Comparison of ENCODE assay signal across 11 cellular contexts in genomic region chr19:3977242-3978143, GRCh38. TPM values are rescaled to one million over a fixed set of nuclear protein-coding genes. Genes with fewer than 3 reads are reported as not detected.
DNase-seq lines count a peak whose midpoint lies in the region; ATAC-seq, FAIRE-seq and TF ChIP-seq lines count a peak whose summit lies in the region.
"Had no signal": no experiment of that assay in that cellular context is flagged by ENCODE, and none has a peak within 500 bp of the region (broad histone marks: within the 10 kb centered on the region; RNA-seq: fewer than 3 reads in every experiment).

No MANE protein-coding gene starts in this region.

- H3K36me3 ChIP-seq in HepG2 (replicated peaks in 1 of 2; ENCODE audit: control insufficient read depth in 1 of 2, insufficient read depth in 2 of 2, low read length in 2 of 2), result peaks cover 58 to 66% of the 10 kb centered on the region in 2 experiments

- no peak overlapping the region for H3K4me3 Mint-ChIP-seq in activated naive CD8-positive, alpha-beta T cell

- no peaks in the 10 kb centered on the region for H3K27me3 Mint-ChIP-seq in activated naive CD8-positive, alpha-beta T cell
- H3K27me3 Mint-ChIP-seq: brain had no signal

- ATAC-seq in HepG2, result peak; percentile 33
- ATAC-seq in GM21367 (IDR thresholded peaks at IDR 0.05; ENCODE audit: unreplicated experiment), result no peak

- no peak overlapping the region for H3K4me3 ChIP-seq in HepG2 (replicated peaks in 1 of 3; ENCODE audit: insufficient read depth in 1 of 3, low read depth in 2 of 3, low read length in 3 of 3)
- no peak overlapping the region for H3K4me3 ChIP-seq in foreskin fibroblast (ENCODE audit: low read depth in 1 of 2, low read length in 2 of 2)
- no peak overlapping the region for H3K4me3 ChIP-seq in coronary artery
- H3K4me3 ChIP-seq: MG63 had no signal

- 97% methylated on average over 33 of the region's 59 CpGs for WGBS in HepG2 (ENCODE audit: low lambda C conversion rate)

- TF ChIP-seq EP300 in HepG2 (IDR thresholded peaks at IDR 0.05; ENCODE audit: low read depth in 2 of 2, low read length in 2 of 2) (no peak), HepG2 (CRISPR knock-in tag; IDR thresholded peaks at IDR 0.05; ENCODE audit: borderline replicate concordance) (no peak)

- no peak overlapping the region for H3K9ac ChIP-seq in HepG2 (ENCODE audit: insufficient read depth, low read depth, low read length)

- TF ChIP-seq CTCF in 22Rv1 (IDR thresholded peaks at IDR 0.05) (no peak), GM12872 (IDR thresholded peaks at IDR 0.05; ENCODE audit: insufficient read depth, low read depth, low read length) (peak; percentile 30; the same call in 1 of the 3 replicates), HepG2 (CRISPR knock-in tag; IDR thresholded peaks at IDR 0.05) (peak; percentile 11; the same call in 1 of the 2 replicates), foreskin fibroblast (IDR thresholded peaks at IDR 0.05; ENCODE audit: low read depth, low read length) (no peak), coronary artery (IDR thresholded peaks at IDR 0.05) (no peak)

- no peak for DNase-seq in HepG2 (ENCODE audit: low spot score)
- no peak for DNase-seq in foreskin fibroblast
- no peak for DNase-seq in SKM-1 (lab: John Stamatoyannopoulos, UW; ENCODE audit: unreplicated experiment)
- DNase-seq in coronary artery (ENCODE audit: low spot score), result no peak
- DNase-seq: activated CD4-positive, CD25-positive, alpha-beta regulatory T cell; MG63 had no signal

- H3K9me3 Mint-ChIP-seq in activated naive CD8-positive, alpha-beta T cell (ENCODE audit: low read depth), result no peaks in the 10 kb centered on the region
- H3K9me3 Mint-ChIP-seq: brain had no signal

- no peaks in the 10 kb centered on the region for H3K36me3 Mint-ChIP-seq in activated naive CD8-positive, alpha-beta T cell

- TF ChIP-seq RAD21 in HepG2 (CRISPR knock-in tag; IDR thresholded peaks at IDR 0.05), result no peak

- peak overlapping the region; percentile 15; the same call in 1 of the 2 replicates for H3K27ac ChIP-seq in 22Rv1
- no peak overlapping the region for H3K27ac ChIP-seq in HepG2 (ENCODE audit: extremely low read length, insufficient read depth, low read length)
- H3K27ac ChIP-seq in coronary artery, result no peak overlapping the region

- intact Hi-C loops in HepG2 (cut with micrococcal nuclease; ENCODE audit: unreplicated experiment), result no loop called here

- FAIRE-seq in HepG2 (lab: Jason Lieb, UNC), result no peak

- H3K27me3 ChIP-seq in HepG2 (ENCODE audit: control insufficient read depth in 1 of 2, insufficient read depth in 2 of 2, low read length in 2 of 2), result no peaks in the 10 kb centered on the region
- H3K27me3 ChIP-seq: MG63 had no signal

- H2AFZ ChIP-seq in HepG2 (ENCODE audit: low read length), result no peak overlapping the region

- POLR2A ChIA-PET in HepG2 (lab: Yijun Ruan, JAX), result interaction anchor here (2.0 to 2.8 kb wide), 2 partner anchors 8 kb away, joined by 12 to 15 read pairs; partner anchors contain the start of gene EEF2

- in situ Hi-C loops in HepG2 (cut with HindIII; ENCODE audit: extremely low pct_ligation_motif_present, low pct_unique_long_range_greater_than_20kb), result no loop called here

- peaks cover 24% of the 10 kb centered on the region for H3K4me1 Mint-ChIP-seq in activated naive CD8-positive, alpha-beta T cell (ENCODE audit: low read depth)

- TF ChIP-seq POLR2A in HepG2 (IDR thresholded peaks at IDR 0.05; ENCODE audit: insufficient read depth in 1 of 2, low read depth in 2 of 2, low read length in 2 of 2), result no peak; a peak in 2 of 4 replicates

- no peak overlapping the region for H3K4me2 ChIP-seq in HepG2 (ENCODE audit: low read depth, low read length)

- H3K4me1 ChIP-seq in HepG2 (ENCODE audit: insufficient read depth, low read length), result peaks cover 19% of the 10 kb centered on the region

- CTCF ChIA-PET in HepG2 (lab: Yijun Ruan, JAX; ENCODE audit: low intra/inter-chr PET ratio, low total read pairs), result no interaction called here

- H3K9me3 ChIP-seq in HepG2 (ENCODE audit: low read length), result no peaks in the 10 kb centered on the region
- H3K9me3 ChIP-seq: MG63 had no signal

- peaks cover 22% of the 10 kb centered on the region for H3K79me2 ChIP-seq in HepG2 (ENCODE audit: insufficient read depth, low read length)

- no TSS peak for BruUV-seq in HepG2 (replicated peaks; lab: Mats Ljungman, UMichigan)

- peaks cover 70% of the 10 kb centered on the region for H4K20me1 ChIP-seq in HepG2 (ENCODE audit: insufficient read depth, low read length)

- peak overlapping the region; percentile 66 for H3K27ac Mint-ChIP-seq in activated naive CD8-positive, alpha-beta T cell
- H3K27ac Mint-ChIP-seq: brain had no signal

RNA-seq across cellular contexts. Expression of gene DAPK3, which starts 6.6 kb away (rescaled TPM):
- total RNA-seq in HepG2 (2016; rRNA removed; fragmentation: Illumina TruSeq; extraction: Trizol), result 22.0 and 30.5 TPM in 2 replicates
- total RNA-seq in HepG2 (2016; cell fraction: cytosol; rRNA removed; fragmentation: Illumina TruSeq; extraction: Trizol; ENCODE audit: low read depth), result 5.0 and 5.5 TPM in 2 replicates
- 18.7 and 32.5 TPM in 2 replicates for total RNA-seq in HepG2 (2016; cell fraction: insoluble cytoplasmic fraction; rRNA removed; fragmentation: Illumina TruSeq; extraction: Trizol)
- total RNA-seq in HepG2 (2016; cell fraction: membrane; rRNA removed; fragmentation: Illumina TruSeq; extraction: Trizol), result 9.6 and 13.4 TPM in 2 replicates
- 20.1 and 21.1 TPM in 2 replicates for total RNA-seq in HepG2 (2016; cell fraction: nucleus; rRNA removed; fragmentation: Illumina TruSeq; extraction: Trizol)
- polyA plus RNA-seq in HepG2 (2011; rRNA removed), result 37.3 and 51.9 TPM in 2 replicates
- polyA plus RNA-seq in HepG2 (2011; cell fraction: cytosol; rRNA removed), result 36.9 and 42.7 TPM in 2 replicates
- 102 and 107 TPM in 2 replicates for polyA plus RNA-seq in HepG2 (2011; cell fraction: nucleus; rRNA removed)
- 20.1 and 33.8 TPM in 2 replicates for polyA plus RNA-seq in HepG2 (2012)
- 2.6 and 2.9 TPM in 2 replicates for polyA plus RNA-seq in HepG2 (2016; cell fraction: cytosol; fragmentation: Illumina TruSeq; extraction: Trizol; ENCODE audit: low read depth)
- polyA plus RNA-seq in HepG2 (2016; cell fraction: insoluble cytoplasmic fraction; fragmentation: Illumina TruSeq; extraction: Trizol; ENCODE audit: low read depth), result 20.1 and 23.6 TPM in 2 replicates
- polyA plus RNA-seq in HepG2 (2016; cell fraction: membrane; fragmentation: Illumina TruSeq; extraction: Trizol; ENCODE audit: low read depth), result 5.9 and 6.0 TPM in 2 replicates
- 45.3 and 46.8 TPM in 2 replicates for polyA plus RNA-seq in HepG2 (2016; cell fraction: nucleus; fragmentation: Illumina TruSeq; extraction: Trizol; ENCODE audit: insufficient read depth, low read depth)
- 44.0 and 66.3 TPM in 2 replicates for polyA minus RNA-seq in HepG2 (2011; rRNA and poly(A)+ RNA removed; ENCODE audit: low replicate concordance)
- polyA minus RNA-seq in HepG2 (2011; cell fraction: cytosol; rRNA and poly(A)+ RNA removed), result 15.7 and 22.0 TPM in 2 replicates
- 24.7 and 27.2 TPM in 2 replicates for polyA minus RNA-seq in HepG2 (2011; cell fraction: nucleus; rRNA and poly(A)+ RNA removed)

RNA-seq across cellular contexts. Expression of gene EEF2, which starts 7.8 kb away (rescaled TPM):
- total RNA-seq in HepG2 (2016; rRNA removed; fragmentation: Illumina TruSeq; extraction: Trizol), result 1,722 and 1,777 TPM in 2 replicates
- 663 and 837 TPM in 2 replicates for total RNA-seq in HepG2 (2016; cell fraction: cytosol; rRNA removed; fragmentation: Illumina TruSeq; extraction: Trizol; ENCODE audit: low read depth)
- total RNA-seq in HepG2 (2016; cell fraction: insoluble cytoplasmic fraction; rRNA removed; fragmentation: Illumina TruSeq; extraction: Trizol), result 1,312 and 1,845 TPM in 2 replicates
- 2,334 and 2,783 TPM in 2 replicates for total RNA-seq in HepG2 (2016; cell fraction: membrane; rRNA removed; fragmentation: Illumina TruSeq; extraction: Trizol)
- total RNA-seq in HepG2 (2016; cell fraction: nucleus; rRNA removed; fragmentation: Illumina TruSeq; extraction: Trizol), result 709 and 773 TPM in 2 replicates
- polyA plus RNA-seq in HepG2 (2011; rRNA removed), result 1,441 and 1,465 TPM in 2 replicates
- 1,619 and 2,301 TPM in 2 replicates for polyA plus RNA-seq in HepG2 (2011; cell fraction: cytosol; rRNA removed)
- polyA plus RNA-seq in HepG2 (2011; cell fraction: nucleus; rRNA removed), result 945 and 1,058 TPM in 2 replicates
- 2,825 and 3,817 TPM in 2 replicates for polyA plus RNA-seq in HepG2 (2012)
- polyA plus RNA-seq in HepG2 (2016; cell fraction: cytosol; fragmentation: Illumina TruSeq; extraction: Trizol; ENCODE audit: low read depth), result 660 and 778 TPM in 2 replicates
- polyA plus RNA-seq in HepG2 (2016; cell fraction: insoluble cytoplasmic fraction; fragmentation: Illumina TruSeq; extraction: Trizol; ENCODE audit: low read depth), result 1,198 and 1,548 TPM in 2 replicates
- polyA plus RNA-seq in HepG2 (2016; cell fraction: membrane; fragmentation: Illumina TruSeq; extraction: Trizol; ENCODE audit: low read depth), result 1,837 and 2,206 TPM in 2 replicates
- polyA plus RNA-seq in HepG2 (2016; cell fraction: nucleus; fragmentation: Illumina TruSeq; extraction: Trizol; ENCODE audit: insufficient read depth, low read depth), result 1,012 and 1,080 TPM in 2 replicates
- 1,462 and 3,209 TPM in 2 replicates for polyA minus RNA-seq in HepG2 (2011; rRNA and poly(A)+ RNA removed; ENCODE audit: low replicate concordance)
- polyA minus RNA-seq in HepG2 (2011; cell fraction: cytosol; rRNA and poly(A)+ RNA removed), result 1,805 and 1,823 TPM in 2 replicates
- 434 and 615 TPM in 2 replicates for polyA minus RNA-seq in HepG2 (2011; cell fraction: nucleus; rRNA and poly(A)+ RNA removed)

RNA-seq across cellular contexts. Expression of gene PIAS4, which starts 30.0 kb away (rescaled TPM):
- 20.1 and 22.4 TPM in 2 replicates for total RNA-seq in HepG2 (2016; rRNA removed; fragmentation: Illumina TruSeq; extraction: Trizol)
- 4.3 and 5.1 TPM in 2 replicates for total RNA-seq in HepG2 (2016; cell fraction: cytosol; rRNA removed; fragmentation: Illumina TruSeq; extraction: Trizol; ENCODE audit: low read depth)
- 16.7 and 23.3 TPM in 2 replicates for total RNA-seq in HepG2 (2016; cell fraction: insoluble cytoplasmic fraction; rRNA removed; fragmentation: Illumina TruSeq; extraction: Trizol)
- total RNA-seq in HepG2 (2016; cell fraction: membrane; rRNA removed; fragmentation: Illumina TruSeq; extraction: Trizol), result 9.8 and 11.2 TPM in 2 replicates
- total RNA-seq in HepG2 (2016; cell fraction: nucleus; rRNA removed; fragmentation: Illumina TruSeq; extraction: Trizol), result 9.7 and 15.2 TPM in 2 replicates
- 8.7 and 9.0 TPM in 2 replicates for polyA plus RNA-seq in HepG2 (2011; rRNA removed)
- 11.2 and 43.1 TPM in 2 replicates for polyA plus RNA-seq in HepG2 (2011; cell fraction: cytosol; rRNA removed)
- polyA plus RNA-seq in HepG2 (2011; cell fraction: nucleus; rRNA removed), result 22.4 and 27.4 TPM in 2 replicates
- 19.1 and 20.7 TPM in 2 replicates for polyA plus RNA-seq in HepG2 (2012)
- 3.3 and 3.5 TPM in 2 replicates for polyA plus RNA-seq in HepG2 (2016; cell fraction: cytosol; fragmentation: Illumina TruSeq; extraction: Trizol; ENCODE audit: low read depth)
- 18.2 and 33.3 TPM in 2 replicates for polyA plus RNA-seq in HepG2 (2016; cell fraction: insoluble cytoplasmic fraction; fragmentation: Illumina TruSeq; extraction: Trizol; ENCODE audit: low read depth)
- 5.6 and 5.9 TPM in 2 replicates for polyA plus RNA-seq in HepG2 (2016; cell fraction: membrane; fragmentation: Illumina TruSeq; extraction: Trizol; ENCODE audit: low read depth)
- 36.3 and 39.1 TPM in 2 replicates for polyA plus RNA-seq in HepG2 (2016; cell fraction: nucleus; fragmentation: Illumina TruSeq; extraction: Trizol; ENCODE audit: insufficient read depth, low read depth)
- polyA minus RNA-seq in HepG2 (2011; rRNA and poly(A)+ RNA removed; ENCODE audit: low replicate concordance), result 12.2 and 13.9 TPM in 2 replicates
- polyA minus RNA-seq in HepG2 (2011; cell fraction: cytosol; rRNA and poly(A)+ RNA removed), result 5.1 and 7.7 TPM in 2 replicates
- polyA minus RNA-seq in HepG2 (2011; cell fraction: nucleus; rRNA and poly(A)+ RNA removed), result 14.5 and 15.1 TPM in 2 replicates

RNA-seq across cellular contexts. Expression of gene NMRK2, which starts 44.6 kb away (rescaled TPM):
- total RNA-seq in HepG2 (2016; rRNA removed; fragmentation: Illumina TruSeq; extraction: Trizol), result not detected in 2 replicates
- not detected in 2 replicates for total RNA-seq in HepG2 (2016; cell fraction: cytosol; rRNA removed; fragmentation: Illumina TruSeq; extraction: Trizol; ENCODE audit: low read depth)
- total RNA-seq in HepG2 (2016; cell fraction: insoluble cytoplasmic fraction; rRNA removed; fragmentation: Illumina TruSeq; extraction: Trizol), result not detected in 2 replicates
- total RNA-seq in HepG2 (2016; cell fraction: membrane; rRNA removed; fragmentation: Illumina TruSeq; extraction: Trizol), result not detected in 2 replicates
- not detected in 2 replicates for total RNA-seq in HepG2 (2016; cell fraction: nucleus; rRNA removed; fragmentation: Illumina TruSeq; extraction: Trizol)
- not detected in 2 replicates for polyA plus RNA-seq in HepG2 (2011; rRNA removed)
- not detected in 2 replicates for polyA plus RNA-seq in HepG2 (2011; cell fraction: cytosol; rRNA removed)
- not detected in 2 replicates for polyA plus RNA-seq in HepG2 (2011; cell fraction: nucleus; rRNA removed)
- not detected in 2 replicates for polyA plus RNA-seq in HepG2 (2012)
- polyA plus RNA-seq in HepG2 (2016; cell fraction: cytosol; fragmentation: Illumina TruSeq; extraction: Trizol; ENCODE audit: low read depth), result not detected in 2 replicates
- polyA plus RNA-seq in HepG2 (2016; cell fraction: insoluble cytoplasmic fraction; fragmentation: Illumina TruSeq; extraction: Trizol; ENCODE audit: low read depth), result not detected in 2 replicates
- not detected in 2 replicates for polyA plus RNA-seq in HepG2 (2016; cell fraction: membrane; fragmentation: Illumina TruSeq; extraction: Trizol; ENCODE audit: low read depth)
- not detected in 2 replicates for polyA plus RNA-seq in HepG2 (2016; cell fraction: nucleus; fragmentation: Illumina TruSeq; extraction: Trizol; ENCODE audit: insufficient read depth, low read depth)
- polyA minus RNA-seq in HepG2 (2011; rRNA and poly(A)+ RNA removed; ENCODE audit: low replicate concordance), result not detected in 2 replicates
- polyA minus RNA-seq in HepG2 (2011; cell fraction: cytosol; rRNA and poly(A)+ RNA removed), result not detected in 2 replicates
- polyA minus RNA-seq in HepG2 (2011; cell fraction: nucleus; rRNA and poly(A)+ RNA removed), result not detected in 2 replicates

Comparison
In these comparisons a context has a peak if more than half of its experiments do, and no peak if none do; other contexts are left out.
1. CTCF ChIP-seq: peak in GM12872 (single experiment) and HepG2 (single experiment); none in 22Rv1 (single experiment), foreskin fibroblast (single experiment) and coronary artery (single experiment).